In the genomic region with DNA sequence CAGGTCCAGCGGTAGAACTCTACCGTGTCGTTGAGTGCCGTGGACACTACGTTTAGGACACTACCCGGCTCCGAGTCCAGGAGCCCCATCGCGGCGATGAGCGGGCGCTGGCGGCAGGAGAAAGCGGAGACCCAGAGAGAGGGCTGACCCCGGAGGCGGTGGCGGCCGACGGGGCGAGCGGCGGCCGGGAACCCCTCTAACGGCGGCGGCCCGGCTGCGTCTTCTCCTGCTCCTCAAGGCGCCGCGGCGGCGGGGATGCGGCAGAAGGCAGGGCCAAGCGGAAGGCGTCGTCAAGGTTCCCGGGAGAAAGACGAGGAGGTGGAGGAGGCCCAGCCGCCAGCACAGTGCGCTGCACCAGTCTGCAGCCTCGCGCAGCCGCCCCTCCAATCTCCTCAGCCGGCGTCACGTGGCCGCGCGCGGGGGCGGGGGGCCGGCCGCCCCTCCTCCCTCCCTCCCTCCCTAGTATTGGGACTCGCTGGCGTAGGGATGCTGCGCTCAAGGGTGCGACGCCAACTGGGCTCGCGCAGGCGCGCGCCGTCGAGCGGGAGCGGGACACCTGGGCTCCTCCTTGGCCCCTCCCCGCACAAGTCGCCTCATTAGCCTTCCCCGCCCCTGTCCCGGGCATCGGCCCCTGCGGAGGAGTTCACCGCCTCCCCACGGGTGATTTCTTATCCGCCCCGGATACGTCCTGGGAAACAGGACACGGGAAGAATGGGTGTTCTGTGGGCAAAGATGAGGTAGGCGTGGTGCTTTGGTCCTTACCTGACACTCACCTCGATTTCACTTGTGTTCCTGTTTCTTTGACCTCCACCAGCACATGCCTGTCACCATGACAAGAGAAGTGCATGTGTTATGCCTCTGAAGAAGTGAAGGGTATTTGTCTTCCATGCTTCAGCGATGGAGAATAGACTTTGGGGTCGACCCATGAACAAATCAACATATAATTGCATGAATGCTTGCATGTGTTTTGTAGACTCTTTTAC, we compare ENCODE assay signal across 9 cellular contexts. TPM values are rescaled to one million over a fixed set of nuclear protein-coding genes. Genes with fewer than 3 reads are reported as not detected.
DNase-seq lines count a peak whose midpoint lies in the region; FAIRE-seq and TF ChIP-seq lines count a peak whose summit lies in the region.
"Had no signal": no experiment of that assay in that cellular context is flagged by ENCODE, and none has a peak within 500 bp of the region (broad histone marks: within the 10 kb centered on the region; RNA-seq: fewer than 3 reads in every experiment).

A gene (minus strand): TSS at position 363 of the 983 bp plus-strand sequence. CDS start 274 bp downstream, at position 89.

- H3K27ac ChIP-seq in VCaP (peak within 1 kb of the TSS; percentile 68), caudate nucleus (ENCODE audit: low read depth, low read length) (no peak within 1 kb of the TSS)

- H3K27me3 ChIP-seq in H7 (ENCODE audit: control insufficient read depth, insufficient read depth, low read length) = peaks cover 9% of the 10 kb centered on the region

- H3K4me3 ChIP-seq in H7 (ENCODE audit: insufficient read depth, low read depth, low read length) = peak within 1 kb of the TSS; percentile 75

- DNase-seq in D721Med (ENCODE audit: insufficient read length, low spot score) = peak; percentile 32
- peak; percentile 91 for DNase-seq in H7
- peak; percentile 40 for DNase-seq in NCI-H1436 treated with DMSO at 0.1 percent for 48 hours (lab: John Stamatoyannopoulos, UW)
- peak in 59 of 61 donors; percentile 10 to 91 (median 79) for DNase-seq in caudate nucleus (lab: John Stamatoyannopoulos, UW)
- DNase-seq in iris pigment epithelial cell (ENCODE audit: low read depth) = peak; percentile 78
- peak; percentile 21 for DNase-seq in smooth muscle cell of the brain vasculature (ENCODE audit: low read depth, low spot score)
- DNase-seq in 8988T = no peak

- no peaks in the 10 kb centered on the region for H3K36me3 ChIP-seq in H7 (replicated peaks; ENCODE audit: control insufficient read depth, insufficient read depth, low read length)

- TF ChIP-seq CTCF in D721Med (IDR thresholded peaks at IDR 0.05; ENCODE audit: insufficient read depth, missing control alignments) = no peak
- TF ChIP-seq CTCF in VCaP (conservative IDR thresholded peaks at IDR 0.05) = no peak

- no peak for FAIRE-seq in D721Med (lab: Jason Lieb, UNC)
- FAIRE-seq: TTC549 had no signal

RNA-seq across cellular contexts. Expression of the gene that starts here (rescaled TPM):
- 4.8 and 5.1 TPM in 2 replicates for total RNA-seq in H7 (2014; rRNA removed; shearing (Covaris generic))
